20 cellular contexts compared by ENCODE assay signal in the genomic region with DNA sequence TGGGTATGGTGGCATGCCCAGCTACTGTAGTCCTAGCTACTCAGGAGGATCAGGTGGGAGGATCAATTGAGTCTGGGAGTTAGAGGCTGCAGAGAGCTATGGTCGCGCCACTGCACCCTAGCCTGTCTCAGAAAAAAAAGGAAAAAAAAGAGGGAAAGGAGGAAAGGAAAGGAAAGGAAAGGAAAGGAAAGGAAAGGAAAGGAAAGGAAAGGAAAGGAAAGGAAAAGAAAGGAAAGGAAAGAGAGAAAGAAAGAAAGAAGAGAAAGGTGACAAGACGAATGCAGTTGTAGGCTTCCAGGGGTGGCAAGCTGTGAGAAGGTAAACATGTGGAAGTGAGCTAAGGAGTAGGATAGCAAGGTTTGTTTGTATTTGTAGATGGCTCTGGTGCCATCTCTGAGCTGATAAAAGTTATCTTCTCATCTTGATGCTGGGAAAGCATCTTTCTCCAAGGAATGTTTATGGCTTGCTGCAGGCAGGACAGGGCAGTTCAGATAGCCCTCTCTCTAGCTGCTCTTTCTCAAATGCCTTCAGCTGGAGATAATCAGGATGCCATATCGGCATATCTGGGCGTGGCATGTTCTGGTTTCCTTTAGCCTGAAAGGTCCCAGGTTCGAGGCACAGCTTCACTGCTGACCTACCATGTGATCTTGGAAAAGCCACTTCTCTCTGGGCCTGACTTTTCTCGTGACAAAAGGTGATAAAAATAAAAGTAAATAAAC. TPM values are rescaled to one million over a fixed set of nuclear protein-coding genes. Genes with fewer than 3 reads are reported as not detected.
DNase-seq lines count a peak whose midpoint lies in the region; ATAC-seq, FAIRE-seq and TF ChIP-seq lines count a peak whose summit lies in the region.
"Had no signal": no experiment of that assay in that cellular context is flagged by ENCODE, and none has a peak within 500 bp of the region (broad histone marks: within the 10 kb centered on the region; RNA-seq: fewer than 3 reads in every experiment).

No MANE protein-coding gene starts in this region.

- H3K4me2 ChIP-seq in K562 (ENCODE audit: insufficient read depth, low read length) (no peak overlapping the region), mesendoderm (ENCODE audit: low read length) (no peak overlapping the region)
- H3K4me2 ChIP-seq: BLaER1 treated with 17β-estradiol and CSF1 and Interleukin-3, amounts not matched to agents 10 nM and 100 nM had no signal

- H3K56ac ChIP-seq in mesendoderm (ENCODE audit: low read length): no peak overlapping the region

- H3K9ac ChIP-seq in K562 (ENCODE audit: insufficient read depth in 1 of 2, low read depth in 2 of 2, low read length in 2 of 2) (no peak overlapping the region), mesendoderm (ENCODE audit: low read length) (no peak overlapping the region)
- H3K9ac ChIP-seq: BLaER1 treated with 17β-estradiol and CSF1 and Interleukin-3, amounts not matched to agents 10 nM and 100 nM had no signal

- H3K79me2 ChIP-seq in K562 (ENCODE audit: control insufficient read depth, insufficient read depth, low read length): no peaks in the 10 kb centered on the region
- H3K79me2 ChIP-seq in mesendoderm (ENCODE audit: control insufficient read depth, insufficient read depth, low read length): no peaks in the 10 kb centered on the region

- no peak overlapping the region for H2BK120ac ChIP-seq in mesendoderm (ENCODE audit: low read depth, low read length)

- H3K18ac ChIP-seq in mesendoderm (ENCODE audit: low read length): no peak overlapping the region

- H3K27me3 ChIP-seq in K562 (ENCODE audit: control insufficient read depth in 2 of 2, insufficient read depth in 2 of 2, low read length in 2 of 2) (peaks cover 5 to 29% of the 10 kb centered on the region in 2 experiments), mesendoderm (ENCODE audit: insufficient read depth, low read length, poor library complexity) (no peaks in the 10 kb centered on the region), prostate gland (replicated peaks; ENCODE audit: insufficient read depth) (peaks cover 4% of the 10 kb centered on the region)
- H3K27me3 ChIP-seq: BLaER1 treated with 17β-estradiol and CSF1 and Interleukin-3, amounts not matched to agents 10 nM and 100 nM had no signal

- DNase-seq in ELF-1 (ENCODE audit: low read depth, low spot score) (peak; percentile 50), K562 (ENCODE audit: extremely low read depth in 1 of 4, low spot score in 3 of 4) (no peak), mesendoderm (peak; percentile 35), prostate gland (ENCODE audit: low spot score) (no peak)
- DNase-seq: CD8-positive, alpha-beta T cell; DMS 273 treated with DMSO at 0.1 percent for 48 hours; DMS53; DND-41; EL; GOT3; H7 had no signal

- no peak overlapping the region for H4K8ac ChIP-seq in mesendoderm (ENCODE audit: low read depth, low read length)

- 0% methylated on average over 5 of the region's 7 CpGs for WGBS in K562 (ENCODE audit: insufficient coverage, low coverage, missing lambda C conversion rate)
- no CpG with 5 or more reads among the region's 7 CpGs for WGBS in mesendoderm (ENCODE audit: extremely low coverage, insufficient coverage, low lambda C conversion rate)
- 62% methylated on average over 7 of the region's 7 CpGs for WGBS in prostate gland

- no peak overlapping the region for H2AFZ ChIP-seq in K562 (ENCODE audit: low read depth, low read length)

- no peak overlapping the region for H2AK5ac ChIP-seq in mesendoderm (ENCODE audit: low read length)

- no peak overlapping the region for H4K5ac ChIP-seq in mesendoderm (ENCODE audit: low read length)

- H3K4me1 ChIP-seq in K562 (replicated peaks in 1 of 2; ENCODE audit: control insufficient read depth in 2 of 2, insufficient read depth in 2 of 2, low read length in 2 of 2): peaks cover 0 to 8% of the 10 kb centered on the region in 2 experiments; a peak in 3 of 5 replicates
- H3K4me1 ChIP-seq in mesendoderm (ENCODE audit: control insufficient read depth, low read depth, low read length): no peaks in the 10 kb centered on the region
- no peaks in the 10 kb centered on the region for H3K4me1 ChIP-seq in prostate gland (replicated peaks)

- no peaks in the 10 kb centered on the region for H4K20me1 ChIP-seq in K562 (replicated peaks; ENCODE audit: control insufficient read depth, insufficient read depth, low read length)
- H4K20me1 ChIP-seq: BLaER1 treated with 17β-estradiol and CSF1 and Interleukin-3, amounts not matched to agents 10 nM and 100 nM had no signal

- H3K9me3 ChIP-seq in K562 (replicated peaks; ENCODE audit: control insufficient read depth, insufficient read depth, low read depth, low read length) (no peaks in the 10 kb centered on the region), prostate gland (no peaks in the 10 kb centered on the region)
- H3K9me3 ChIP-seq: BLaER1 treated with 17β-estradiol and CSF1 and Interleukin-3, amounts not matched to agents 10 nM and 100 nM had no signal

- intact Hi-C loops in K562 (cut with micrococcal nuclease) (loop anchor here (10.0 kb wide), 1 partner anchor 332 kb away; no protein-coding TSS in a partner anchor), prostate gland (cut with DNase I) (no loop called here)

- H3K79me1 ChIP-seq in mesendoderm (ENCODE audit: low read length): no peaks in the 10 kb centered on the region

- H3K4me3 ChIP-seq in K562 (no peak overlapping the region), mesendoderm (ENCODE audit: low read length) (no peak overlapping the region), prostate gland (no peak overlapping the region)
- H3K4me3 ChIP-seq: BLaER1 treated with 17β-estradiol and CSF1 and Interleukin-3, amounts not matched to agents 10 nM and 100 nM had no signal

- H3K27ac ChIP-seq in K562 (ENCODE audit: extremely low read depth, low read depth, low read length): no peak overlapping the region
- no peak overlapping the region for H3K27ac ChIP-seq in mesendoderm (ENCODE audit: low read depth, low read length)
- H3K27ac ChIP-seq in prostate gland: no peak overlapping the region
- H3K27ac ChIP-seq: BLaER1 treated with 17β-estradiol and CSF1 and Interleukin-3, amounts not matched to agents 10 nM and 100 nM; HL-60 had no signal

- no peak overlapping the region for H2BK5ac ChIP-seq in mesendoderm (ENCODE audit: low read length)

- ATAC-seq in K562 (no peak), GM21381 (IDR thresholded peaks at IDR 0.05; ENCODE audit: unreplicated experiment) (no peak), HG03097 (IDR thresholded peaks at IDR 0.05; ENCODE audit: low FRiP score, unreplicated experiment) (no peak)
- ATAC-seq: CD8-positive, alpha-beta T cell; HCT116 had no signal

- CTCF ChIA-PET in K562 (lab: Yijun Ruan, JAX; ENCODE audit: low intra/inter-chr PET ratio): no interaction called here

- no peak overlapping the region for H3K4ac ChIP-seq in mesendoderm (ENCODE audit: low read depth, low read length)

- no peaks in the 10 kb centered on the region for H3K9me1 ChIP-seq in K562 (ENCODE audit: control insufficient read depth, insufficient read depth, low read length)

- BruUV-seq in K562 (replicated peaks; lab: Mats Ljungman, UMichigan): no TSS peak

- FAIRE-seq in K562 (lab: Jason Lieb, UNC): no peak
- FAIRE-seq: G401.6, GM12891, GM18507 had no signal

- H2BK15ac ChIP-seq in mesendoderm (replicated peaks; ENCODE audit: low read depth): no peak overlapping the region

- in situ Hi-C loops in K562 (cut with MboI): loop anchor here (10.0 kb wide), 1 partner anchor 432 kb away; no protein-coding TSS in a partner anchor

- TF ChIP-seq POLR2A in K562 (conservative IDR thresholded peaks at IDR 0.05) (no peak), prostate gland (IDR thresholded peaks at IDR 0.05) (no peak)

- TF ChIP-seq RAD21 in K562 (CRISPR knock-in tag; conservative IDR thresholded peaks at IDR 0.05 in 1 of 2, IDR thresholded peaks at IDR 0.05 in 1 of 2): no peak

- TF ChIP-seq EP300 in K562 (IDR thresholded peaks at IDR 0.05; ENCODE audit: low read length): no peak

- no peak for TF ChIP-seq CTCF in K562 (IDR thresholded peaks at IDR 0.05 in 2 of 3, conservative IDR thresholded peaks at IDR 0.05 in 1 of 3; ENCODE audit: insufficient read depth in 2 of 3, low read depth in 1 of 3, low read length in 3 of 3)
- no peak for TF ChIP-seq CTCF in prostate gland (IDR thresholded peaks at IDR 0.05)

- H3K23ac ChIP-seq in mesendoderm (ENCODE audit: low read length): no peak overlapping the region

- H3K36me3 ChIP-seq in K562 (ENCODE audit: control insufficient read depth, insufficient read depth, low read length) (no peaks in the 10 kb centered on the region), mesendoderm (ENCODE audit: control insufficient read depth, insufficient read depth, low read length) (no peaks in the 10 kb centered on the region), prostate gland (no peaks in the 10 kb centered on the region)
- H3K36me3 ChIP-seq: BLaER1 treated with 17β-estradiol and CSF1 and Interleukin-3, amounts not matched to agents 10 nM and 100 nM had no signal

- POLR2A ChIA-PET in K562 (lab: Yijun Ruan, JAX): interaction anchor here (0.7 to 0.8 kb wide), 2 partner anchors 18 to 713 kb away, joined by 3 to 4 read pairs; no protein-coding TSS in a partner anchor

TF ChIP-seq in K562, 482 proteins besides CTCF, POLR2A, EP300 and RAD21 (continues in another document):
- TF ChIP-seq SRF (CRISPR knock-in tag; IDR thresholded peaks at IDR 0.05) (no peak), KLF1 (tag; IDR thresholded peaks at IDR 0.05) (0 out of 2 replicates have a peak, but pooled peaks have one; percentile 33), ZNF717 (CRISPR knock-in tag; IDR thresholded peaks at IDR 0.05) (no peak)

RNA-seq across cellular contexts. Expression of a gene that starts 2.8 kb away (rescaled TPM):
- total RNA-seq in K562 (2011; cell fraction: chromatin; rRNA removed; ENCODE audit: low replicate concordance): not detected in 2 replicates
- not detected in 2 replicates for total RNA-seq in K562 (2011; cell fraction: nucleolus; rRNA removed)
- not detected in 2 replicates for total RNA-seq in K562 (2011; cell fraction: nucleoplasm; rRNA removed)
- not detected in 2 replicates for total RNA-seq in K562 (2014; rRNA removed)
- not detected in 2 replicates for total RNA-seq in K562 (2014; rRNA removed; fragmentation: Illumina TruSeq; extraction: Trizol)
- total RNA-seq in K562 (2015; rRNA removed; fragmentation: Illumina TruSeq; extraction: Trizol): not detected in 2 replicates
- not detected in 2 replicates for total RNA-seq in K562 (2021)
- not detected in 2 replicates for polyA plus RNA-seq in K562 (2011; rRNA removed)
- 0.01 TPM in 1 of 2 replicates, not detected in the other for polyA plus RNA-seq in K562 (2011; cell fraction: cytosol; rRNA removed)
- not detected in 2 replicates for polyA plus RNA-seq in K562 (2011; cell fraction: nucleus; rRNA removed)
- polyA plus RNA-seq in K562 (2012): not detected in 2 replicates
- polyA plus RNA-seq in K562 (2014; fragmentation: Illumina TruSeq; extraction: Trizol): not detected in 2 replicates
- polyA plus RNA-seq in K562 (2014; fragmentation: Nextera tagmentation; extraction: Ambion mirVana): not detected
- not detected in 2 replicates for polyA plus RNA-seq in K562 (2014; rRNA removed)
- not detected in 2 replicates for polyA minus RNA-seq in K562 (2011; rRNA and poly(A)+ RNA removed)
- polyA minus RNA-seq in K562 (2011; cell fraction: cytosol; rRNA and poly(A)+ RNA removed): not detected in 2 replicates
- not detected in 2 replicates for polyA minus RNA-seq in K562 (2011; cell fraction: nucleus; rRNA and poly(A)+ RNA removed)
- 0.42 TPM for polyA plus RNA-seq in mesendoderm (2013, experiment 1 of 2)
- 0.50 TPM for polyA plus RNA-seq in mesendoderm (2013, experiment 2 of 2)
- 1 to 10 TPM in 1 of 2 donors, under 1 TPM in 1; 0.55 to 1.4 TPM for total RNA-seq in prostate gland
- total RNA-seq: A172 had no signal

Comparison
In these comparisons a context has a peak if more than half of its experiments do, and no peak if none do; other contexts are left out.
1. DNase-seq: peak in ELF-1 (single experiment) and mesendoderm (single experiment); none in K562 (0 of 4) and prostate gland (single experiment).